ENCODE assay signal across 11 cellular contexts in the genomic region with DNA sequence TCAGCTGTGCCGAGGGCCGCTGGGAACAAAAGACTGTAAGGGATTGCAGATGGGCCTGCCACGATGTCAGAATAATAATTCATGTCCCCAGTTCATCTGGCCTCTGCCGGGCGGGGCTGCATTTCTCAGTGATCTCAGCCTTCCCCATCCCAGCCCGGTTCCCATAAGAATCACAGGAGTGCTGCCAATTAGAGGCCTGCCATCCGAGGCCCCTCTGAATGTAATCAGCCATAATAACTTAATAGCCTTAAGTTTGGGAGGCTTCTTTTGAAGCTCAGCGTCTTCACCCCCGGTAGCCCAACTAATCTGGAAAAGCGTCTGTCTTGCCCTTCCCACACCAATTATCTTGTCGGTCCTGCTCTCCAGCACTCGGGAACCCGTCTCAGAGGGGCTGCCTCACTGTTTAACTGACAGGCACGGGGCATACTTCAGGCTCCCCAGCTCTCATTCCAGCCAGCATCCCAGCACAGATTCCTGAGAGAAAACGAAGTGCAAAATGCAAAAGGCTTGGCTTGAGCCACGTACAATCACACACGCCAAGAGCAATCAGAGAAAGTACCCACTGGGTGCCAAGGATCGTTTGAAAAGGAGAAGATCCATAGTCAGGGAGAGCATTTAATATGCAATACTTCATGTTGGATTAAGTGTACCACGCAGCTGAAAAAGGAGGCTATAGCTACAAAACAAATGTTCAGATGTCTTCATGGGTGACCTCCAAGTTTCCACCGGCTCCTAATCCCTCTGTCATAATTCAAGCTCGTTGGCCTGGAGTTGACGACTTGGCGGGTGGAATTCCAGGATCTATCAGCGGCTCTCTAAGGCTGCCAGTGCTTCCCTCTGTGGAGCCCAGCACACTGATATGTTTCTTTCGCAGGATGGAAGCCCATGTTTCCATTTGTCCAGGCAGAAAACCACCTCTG. TPM values are rescaled to one million over a fixed set of nuclear protein-coding genes. Genes with fewer than 3 reads are reported as not detected.
DNase-seq lines count a peak whose midpoint lies in the region; ATAC-seq and TF ChIP-seq lines count a peak whose summit lies in the region.
"Had no signal": no experiment of that assay in that cellular context is flagged by ENCODE, and none has a peak within 500 bp of the region (broad histone marks: within the 10 kb centered on the region; RNA-seq: fewer than 3 reads in every experiment).

No MANE protein-coding gene starts in this region.

- no peak overlapping the region for H3K9ac ChIP-seq in endodermal cell (ENCODE audit: extremely low read depth, low read length, poor library complexity, severe bottlenecking)

- H3K36me3 Mint-ChIP-seq in endodermal cell (ENCODE audit: low read depth) (peaks cover 6% of the 10 kb centered on the region), progenitor cell of endocrine pancreas (ENCODE audit: insufficient read depth) (no peaks in the 10 kb centered on the region)

- H3K4me1 Mint-ChIP-seq in endodermal cell: peaks cover 17% of the 10 kb centered on the region
- H3K4me1 Mint-ChIP-seq in progenitor cell of endocrine pancreas (ENCODE audit: low read depth): no peaks in the 10 kb centered on the region

- WGBS in endodermal cell (ENCODE audit: insufficient coverage in 1 of 2, insufficient read length in 1 of 2), 2 experiments: 88% methylated on average over 15 to 25 of the region's 25 CpGs

- ATAC-seq in HG02678 (IDR thresholded peaks at IDR 0.05; ENCODE audit: unreplicated experiment): no peak

- H3K27me3 ChIP-seq in endodermal cell (ENCODE audit: control insufficient read depth, insufficient read depth, low read length, poor library complexity, severe bottlenecking): no peaks in the 10 kb centered on the region

- H3K27ac Mint-ChIP-seq in endodermal cell: no peak overlapping the region
- no peak overlapping the region for H3K27ac Mint-ChIP-seq in progenitor cell of endocrine pancreas

- peaks cover 7% of the 10 kb centered on the region for H3K9me3 Mint-ChIP-seq in endodermal cell
- H3K9me3 Mint-ChIP-seq in progenitor cell of endocrine pancreas (ENCODE audit: low read depth): no peaks in the 10 kb centered on the region

- H3K36me3 ChIP-seq in endodermal cell (ENCODE audit: control insufficient read depth, insufficient read depth, low read length): no peaks in the 10 kb centered on the region

- H3K27ac ChIP-seq in endodermal cell (ENCODE audit: low read depth, low read length): peak overlapping the region; percentile 84
- H3K27ac ChIP-seq: VCaP had no signal

- no peaks in the 10 kb centered on the region for H3K4me1 ChIP-seq in endodermal cell (ENCODE audit: control insufficient read depth, insufficient read depth, low read length)

- H3K4me3 Mint-ChIP-seq in endodermal cell (no peak overlapping the region), progenitor cell of endocrine pancreas (ENCODE audit: low read depth) (no peak overlapping the region)

- no peak for TF ChIP-seq CTCF in endodermal cell (conservative IDR thresholded peaks at IDR 0.05)
- TF ChIP-seq CTCF in progenitor cell of endocrine pancreas (IDR thresholded peaks at IDR 0.05; ENCODE audit: unreplicated experiment): no peak

- no peak overlapping the region for H3K4me3 ChIP-seq in endodermal cell (ENCODE audit: low read length)
- H3K4me3 ChIP-seq in skeletal muscle cell (ENCODE audit: low read depth, low read length): no peak overlapping the region

- H3K9me3 ChIP-seq in endodermal cell (ENCODE audit: control insufficient read depth, low read length): no peaks in the 10 kb centered on the region

- H3K27me3 Mint-ChIP-seq in endodermal cell (ENCODE audit: insufficient read depth) (no peaks in the 10 kb centered on the region), progenitor cell of endocrine pancreas (peaks cover 20% of the 10 kb centered on the region)

- peak; percentile 16 for DNase-seq in EH (ENCODE audit: low read depth)
- no peak for DNase-seq in endodermal cell
- DNase-seq in medulla oblongata (ENCODE audit: extremely low spot score): peak; percentile 5
- DNase-seq in skeletal muscle cell (ENCODE audit: low read depth): peak; percentile 52
- no peak for DNase-seq in progenitor cell of endocrine pancreas (ENCODE audit: low spot score, unreplicated experiment)
- no peak for DNase-seq in NCI-H510A treated with DMSO at 0.1 percent for 48 hours (lab: John Stamatoyannopoulos, UW)
- no peak for DNase-seq in activated CD4-positive, CD25-positive, alpha-beta regulatory T cell (lab: John Stamatoyannopoulos, UW)
- DNase-seq: AML-193, NCI-H526 had no signal

RNA-seq across cellular contexts. Expression of gene STX16, which starts 53.8 kb away (rescaled TPM):
- total RNA-seq in endodermal cell (100 to 1,000 TPM in 1 of 2 donors, 10 to 100 TPM in 1; 91.6 to 114 TPM), progenitor cell of endocrine pancreas (78.8 and 85.6 TPM in 2 replicates)
- polyA plus RNA-seq in endodermal cell (2013, experiment 1 of 2): 60.9 TPM
- polyA plus RNA-seq in endodermal cell (2013, experiment 2 of 2): 62.3 TPM

Comparison
In these comparisons a context has a peak if more than half of its experiments do, and no peak if none do; other contexts are left out.
1. DNase-seq: peak in EH (single experiment), medulla oblongata (single experiment) and skeletal muscle cell (single experiment); none in endodermal cell (single experiment), progenitor cell of endocrine pancreas (single experiment), NCI-H510A treated with DMSO at 0.1 percent for 48 hours (single experiment) and activated CD4-positive, CD25-positive, alpha-beta regulatory T cell (0 of 4).